12 cellular contexts compared by ENCODE assay signal in the genomic region with DNA sequence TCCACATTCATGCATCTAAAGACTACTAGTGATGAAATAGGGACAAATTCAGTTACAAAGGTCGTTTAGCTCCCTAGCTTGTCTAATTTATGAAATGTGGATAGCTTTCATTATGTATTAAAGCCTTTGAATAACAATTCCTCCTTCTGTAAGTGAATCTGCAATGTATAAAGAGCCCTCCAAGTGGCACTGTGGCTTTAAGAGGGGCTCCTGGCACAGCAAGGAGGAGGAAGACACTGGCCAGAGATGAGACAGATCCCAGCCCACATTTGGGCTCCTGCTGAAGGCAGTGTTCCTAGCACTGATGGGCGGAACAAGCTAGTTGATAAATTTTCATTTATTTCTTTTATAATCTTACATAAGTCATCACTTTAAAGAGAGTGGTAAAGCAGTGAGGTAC. TPM values are rescaled to one million over a fixed set of nuclear protein-coding genes. Genes with fewer than 3 reads are reported as not detected.
DNase-seq lines count a peak whose midpoint lies in the region; ATAC-seq, FAIRE-seq and TF ChIP-seq lines count a peak whose summit lies in the region.
"Had no signal": no experiment of that assay in that cellular context is flagged by ENCODE, and none has a peak within 500 bp of the region (broad histone marks: within the 10 kb centered on the region; RNA-seq: fewer than 3 reads in every experiment).

No MANE protein-coding gene starts in this region.

- H3K4me1 ChIP-seq in DND-41 (ENCODE audit: insufficient read depth, low read length) = peaks cover 8% of the 10 kb centered on the region
- H3K4me1 ChIP-seq in H1 (replicated peaks in 1 of 4; ENCODE audit: control insufficient read depth in 3 of 4, insufficient read depth in 4 of 4, low read length in 3 of 4) = no peaks in the 10 kb centered on the region
- H3K4me1 ChIP-seq: upper lobe of right lung had no signal

- H3K4me2 ChIP-seq in DND-41 (ENCODE audit: insufficient read depth, low read length) (no peak overlapping the region), H1 (ENCODE audit: insufficient read depth in 1 of 2, low read depth in 2 of 2, low read length in 2 of 2) (no peak overlapping the region)

- H4K91ac ChIP-seq in H1 (replicated peaks; ENCODE audit: insufficient read length, low read length) = no peak overlapping the region

- in situ Hi-C loops in ACHN (cut with HindIII; ENCODE audit: low pct_ligation_motif_present, low pct_unique_long_range_greater_than_20kb, low sequenced_read_pairs) = no loop called here

- CTCF ChIA-PET in H1 (lab: Charles Lee; ENCODE audit: partially characterized antibody) = interaction anchor here (0.6 to 1.7 kb wide), 15 partner anchors 8 to 771 kb away, joined by 3 to 7 read pairs (median 4); no protein-coding TSS in a partner anchor

- no peak for TF ChIP-seq POLR2A in H1 (IDR thresholded peaks at IDR 0.05; ENCODE audit: control extremely low read depth in 1 of 2, low read depth in 2 of 2, low read length in 2 of 2)

- H2BK12ac ChIP-seq in H1 (ENCODE audit: low read depth, low read length) = no peak overlapping the region

- no peaks in the 10 kb centered on the region for H3K79me1 ChIP-seq in H1 (ENCODE audit: low read depth, low read length)

- no peak overlapping the region for H3K14ac ChIP-seq in H1 (ENCODE audit: insufficient read length)

- TF ChIP-seq EP300 in H1 (IDR thresholded peaks at IDR 0.05; ENCODE audit: borderline replicate concordance in 1 of 2, low read depth in 2 of 2, low read length in 2 of 2) = no peak

- no peak overlapping the region for H2AK5ac ChIP-seq in H1 (ENCODE audit: low read depth, low read length)

- no peak overlapping the region for H3K18ac ChIP-seq in H1 (ENCODE audit: extremely low read depth, low read length)

- peak; percentile 56 to 57 for TF ChIP-seq RAD21 in H1 (IDR thresholded peaks at IDR 0.05 in 1 of 2, conservative IDR thresholded peaks at IDR 0.05 in 1 of 2; ENCODE audit: low read depth in 2 of 2, low read length in 2 of 2)

- H3K27me3 ChIP-seq in DND-41 (ENCODE audit: insufficient read depth, low read length, poor library complexity) (peaks cover 12% of the 10 kb centered on the region), H1 (replicated peaks in 1 of 4; ENCODE audit: control insufficient read depth in 3 of 4, extremely low read depth in 1 of 4, insufficient read depth in 3 of 4, low read length in 3 of 4) (peaks cover 0 to 2% (median 0%) of the 10 kb centered on the region in 4 experiments; a peak in 1 of 7 replicates)
- H3K27me3 ChIP-seq: upper lobe of right lung had no signal

- H2BK5ac ChIP-seq in H1 (ENCODE audit: low read depth, low read length) = no peak overlapping the region

- FAIRE-seq in H1 (lab: Jason Lieb, UNC) = no peak

- DNase-seq in ACHN (peak; percentile 25), DND-41 (no peak), NCI-H69 (lab: John Stamatoyannopoulos, UW) (peak; percentile 61), H1 (ENCODE audit: low read depth in 1 of 2, low spot score in 2 of 2) (no peak)
- DNase-seq in stimulated activated CD4-positive, alpha-beta T cell treated with anti-CD3 and anti-CD28 coated beads, Interleukin-2, amount 100 ng/mL, for 48 hours = no peak
- DNase-seq in activated effector memory CD4-positive, alpha-beta T cell treated with anti-CD3 and anti-CD28 coated beads, Interleukin-2, amount 50 U/mL, for 16 hours = no peak
- DNase-seq: cortex of kidney, Karpas-422, upper lobe of right lung had no signal

- H3K9ac ChIP-seq in DND-41 (ENCODE audit: low read depth, low read length) (no peak overlapping the region), H1 (replicated peaks in 1 of 4; ENCODE audit: extremely low read depth in 1 of 4, low read depth in 3 of 4, low read length in 3 of 4) (no peak overlapping the region)

- H3K9me3 ChIP-seq in DND-41 (ENCODE audit: insufficient read depth, low read length, severe bottlenecking) (no peaks in the 10 kb centered on the region), H1 (ENCODE audit: insufficient read depth in 2 of 2, low read depth in 1 of 2, low read length in 1 of 2) (no peaks in the 10 kb centered on the region)
- H3K9me3 ChIP-seq: upper lobe of right lung had no signal

- no peak overlapping the region for H3K56ac ChIP-seq in H1 (replicated peaks; ENCODE audit: insufficient read length, low read depth, low read length)

- no peaks in the 10 kb centered on the region; the same call in 1 of the 2 replicates for H3K23me2 ChIP-seq in H1 (ENCODE audit: low read depth, low read length)

- no peak overlapping the region for H4K5ac ChIP-seq in H1 (ENCODE audit: insufficient read length, low read depth, low read length)

- H3K36me3 ChIP-seq in DND-41 (ENCODE audit: insufficient read depth, low read length) (no peaks in the 10 kb centered on the region), H1 (ENCODE audit: control insufficient read depth in 2 of 4, insufficient read depth in 4 of 4, low read length in 3 of 4) (no peaks in the 10 kb centered on the region)
- H3K36me3 ChIP-seq: upper lobe of right lung had no signal

- no peak overlapping the region for H3K23ac ChIP-seq in H1 (ENCODE audit: insufficient read length)

- POLR2A ChIA-PET in H1 (lab: Charles Lee; ENCODE audit: partially characterized antibody) = no interaction called here

- H2AFZ ChIP-seq in DND-41 (ENCODE audit: low read depth, low read length) (peak overlapping the region; percentile 63), H1 (ENCODE audit: low read length) (no peak overlapping the region)

- TF ChIP-seq CTCF in DND-41 (IDR thresholded peaks at IDR 0.05; ENCODE audit: borderline replicate concordance, extremely low read depth, low read length, poor library complexity, severe bottlenecking) = peak; percentile 18
- TF ChIP-seq CTCF in H1 (IDR thresholded peaks at IDR 0.05; ENCODE audit: control extremely low read depth in 1 of 3, insufficient read depth in 1 of 3, low read depth in 1 of 3, low read length in 3 of 3) = peak in 2 of 3 experiments; percentile 16 to 56; a peak in 2 of 4 replicates

- no peak overlapping the region for H4K8ac ChIP-seq in H1 (ENCODE audit: extremely low read depth, insufficient read depth, low read length)

- H3K4ac ChIP-seq in H1 (replicated peaks; ENCODE audit: insufficient read length, low read depth, low read length) = no peak overlapping the region

- H2BK20ac ChIP-seq in H1 (ENCODE audit: low read length) = no peak overlapping the region

- H3K4me3 ChIP-seq in DND-41 (ENCODE audit: low read depth in 1 of 2, low read length in 2 of 2) (no peak overlapping the region), H1 (ENCODE audit: extremely low read depth in 1 of 4, insufficient read depth in 2 of 4, low read depth in 3 of 4, low read length in 4 of 4) (no peak overlapping the region)
- H3K4me3 ChIP-seq: upper lobe of right lung had no signal

- WGBS in H1 (ENCODE audit: extremely low coverage in 1 of 2, insufficient coverage in 1 of 2, insufficient read length in 1 of 2, insufficient replicate concordance in 2 of 2, low coverage in 1 of 2, low lambda C conversion rate in 2 of 2, missing lambda C conversion rate in 1 of 2), 2 experiments = 52% methylated on average over 2 of the region's 2 CpGs; no CpG with 5 or more reads in 1 of the 2 experiments

- ATAC-seq in DND-41 (ENCODE audit: insufficient read depth, low read depth) (peak; percentile 53; the same call in 2 of the 3 replicates), GM18517 (IDR thresholded peaks at IDR 0.05; ENCODE audit: unreplicated experiment) (no peak), HG03571 (IDR thresholded peaks at IDR 0.05; ENCODE audit: unreplicated experiment) (no peak)
- ATAC-seq: Right ventricle myocardium inferior, upper lobe of right lung had no signal

- H2BK15ac ChIP-seq in H1 (ENCODE audit: low read length) = no peak overlapping the region

- H4K20me1 ChIP-seq in DND-41 (ENCODE audit: insufficient read depth, low read length) (no peaks in the 10 kb centered on the region), H1 (replicated peaks in 1 of 2; ENCODE audit: control insufficient read depth in 1 of 2, insufficient read depth in 2 of 2, low read length in 2 of 2) (no peaks in the 10 kb centered on the region)

- H3K79me2 ChIP-seq in DND-41 (ENCODE audit: insufficient read depth, low read length) (no peaks in the 10 kb centered on the region), H1 (ENCODE audit: control insufficient read depth in 1 of 2, insufficient read depth in 2 of 2, low read length in 2 of 2) (no peaks in the 10 kb centered on the region)

- H3K27ac ChIP-seq in DND-41 (ENCODE audit: low read length) (no peak overlapping the region), H1 (ENCODE audit: low read depth, low read length) (no peak overlapping the region)

- H2BK120ac ChIP-seq in H1 (replicated peaks; ENCODE audit: low read depth, low read length) = no peak overlapping the region

TF ChIP-seq in H1, 55 proteins besides CTCF, POLR2A, EP300 and RAD21 (continues in another document):
- TF ChIP-seq POLR2AphosphoS5 (IDR thresholded peaks at IDR 0.05; ENCODE audit: low read depth, low read length) (no peak), CBX5 (IDR thresholded peaks at IDR 0.05; ENCODE audit: low read depth, low read length) (no peak), KDM1A (IDR thresholded peaks at IDR 0.05; ENCODE audit: borderline replicate concordance, low read length) (no peak), CEBPB (IDR thresholded peaks at IDR 0.05; ENCODE audit: low read depth, low read length) (no peak), KDM4A (IDR thresholded peaks at IDR 0.05; ENCODE audit: low read depth, low read length, severe bottlenecking) (no peak), TAF7 (optimal IDR thresholded peaks at IDR 0.05; ENCODE audit: borderline replicate concordance, low read depth, low read length) (no peak), SUZ12 (IDR thresholded peaks at IDR 0.05; ENCODE audit: low read length) (no peak), BCL11A (IDR thresholded peaks at IDR 0.05; ENCODE audit: low read depth in 2 of 2, low read length in 2 of 2) (no peak), GABPA (IDR thresholded peaks at IDR 0.05; ENCODE audit: borderline replicate concordance, insufficient read depth, low read length) (no peak), TAF1 (IDR thresholded peaks at IDR 0.05; ENCODE audit: low read depth, low read length) (no peak), GTF2F1 (IDR thresholded peaks at IDR 0.05; ENCODE audit: borderline replicate concordance, low read depth, low read length) (no peak)
- TF ChIP-seq, protein P1, sequence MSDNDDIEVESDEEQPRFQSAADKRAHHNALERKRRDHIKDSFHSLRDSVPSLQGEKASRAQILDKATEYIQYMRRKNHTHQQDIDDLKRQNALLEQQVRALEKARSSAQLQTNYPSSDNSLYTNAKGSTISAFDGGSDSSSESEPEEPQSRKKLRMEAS (IDR thresholded peaks at IDR 0.05) = no peak

RNA-seq across cellular contexts. Expression of a gene that starts 17.6 kb away (rescaled TPM):
- total RNA-seq in H1 (2021; fragmentation: NEBNext Ultra II Directional; extraction: Animal tissue kit (Norgen Biotek cat#: 25700)) = 47.2 and 47.4 TPM in 2 replicates
- polyA plus RNA-seq in H1 (2011; rRNA removed) = 14.3 and 24.2 TPM in 2 replicates
- 25.9 TPM for polyA plus RNA-seq in H1 (2011; cell fraction: cytosol; rRNA removed)
- 15.2 TPM for polyA plus RNA-seq in H1 (2011; cell fraction: nucleus; rRNA removed)
- polyA plus RNA-seq in H1 (2012, experiment 1 of 2) = 44.7 to 57.4 TPM (median 49.5 TPM) in 4 replicates
- polyA plus RNA-seq in H1 (2012, experiment 2 of 2) = 27.6 TPM
- polyA plus RNA-seq in H1 (2013, experiment 1 of 2) = 60.6 TPM
- 65.8 TPM for polyA plus RNA-seq in H1 (2013, experiment 2 of 2)
- polyA minus RNA-seq in H1 (2011; rRNA and poly(A)+ RNA removed) = 18.2 and 25.3 TPM in 2 replicates
- 14.5 TPM for polyA minus RNA-seq in H1 (2011; cell fraction: cytosol; rRNA and poly(A)+ RNA removed)
- 15.7 TPM for polyA minus RNA-seq in H1 (2011; cell fraction: nucleus; rRNA and poly(A)+ RNA removed)

Comparison
In these comparisons a context has a peak if more than half of its experiments do, and no peak if none do; other contexts are left out.
1. DNase-seq: peak in ACHN (single experiment) and NCI-H69 (single experiment); none in DND-41 (single experiment), H1 (0 of 2), stimulated activated CD4-positive, alpha-beta T cell treated with anti-CD3 and anti-CD28 coated beads, Interleukin-2, amount 100 ng/mL, for 48 hours (0 of 2) and activated effector memory CD4-positive, alpha-beta T cell treated with anti-CD3 and anti-CD28 coated beads, Interleukin-2, amount 50 U/mL, for 16 hours (single experiment).